In the genomic region with DNA sequence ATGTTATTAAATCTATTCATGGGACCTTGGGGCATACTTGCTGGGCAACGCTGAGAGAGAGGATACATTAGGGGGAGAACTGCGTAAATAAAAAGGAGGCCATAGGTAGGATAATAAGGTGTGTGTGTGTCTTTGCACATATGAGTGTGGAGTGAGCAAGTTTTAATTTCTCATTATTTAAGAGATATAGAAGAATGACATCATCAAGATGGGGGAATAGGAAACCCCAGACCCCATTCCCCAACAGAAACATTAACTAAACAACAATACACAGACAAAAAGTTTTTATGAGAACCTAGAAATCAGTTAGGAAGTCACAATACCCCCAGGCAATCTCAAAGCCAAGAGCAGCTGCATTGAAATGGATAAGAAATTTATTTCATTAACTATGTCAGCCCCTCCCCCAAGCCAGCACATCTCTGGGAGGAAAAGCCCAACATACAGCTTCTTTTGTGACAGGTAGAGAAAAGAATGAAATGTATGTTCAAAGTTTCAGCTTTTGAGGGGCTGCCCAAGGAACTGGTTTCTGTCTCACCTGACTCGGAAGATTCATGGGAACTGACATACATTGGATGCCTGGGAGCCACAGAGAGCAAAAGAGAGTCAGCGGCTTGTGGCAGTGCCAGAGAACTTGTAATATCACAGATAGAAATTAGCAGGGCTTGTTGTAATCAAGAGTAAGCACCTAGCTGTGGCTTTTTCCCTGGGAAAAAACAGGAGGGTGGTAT, we compare ENCODE assay signal across 1 cellular context.
TF ChIP-seq lines count a peak whose summit lies in the region.

No MANE protein-coding gene starts in this region.

TF ChIP-seq in GM23338, 12 proteins besides CTCF, POLR2A, EP300 and RAD21 (continued from another document):
- TF ChIP-seq, protein P1, sequence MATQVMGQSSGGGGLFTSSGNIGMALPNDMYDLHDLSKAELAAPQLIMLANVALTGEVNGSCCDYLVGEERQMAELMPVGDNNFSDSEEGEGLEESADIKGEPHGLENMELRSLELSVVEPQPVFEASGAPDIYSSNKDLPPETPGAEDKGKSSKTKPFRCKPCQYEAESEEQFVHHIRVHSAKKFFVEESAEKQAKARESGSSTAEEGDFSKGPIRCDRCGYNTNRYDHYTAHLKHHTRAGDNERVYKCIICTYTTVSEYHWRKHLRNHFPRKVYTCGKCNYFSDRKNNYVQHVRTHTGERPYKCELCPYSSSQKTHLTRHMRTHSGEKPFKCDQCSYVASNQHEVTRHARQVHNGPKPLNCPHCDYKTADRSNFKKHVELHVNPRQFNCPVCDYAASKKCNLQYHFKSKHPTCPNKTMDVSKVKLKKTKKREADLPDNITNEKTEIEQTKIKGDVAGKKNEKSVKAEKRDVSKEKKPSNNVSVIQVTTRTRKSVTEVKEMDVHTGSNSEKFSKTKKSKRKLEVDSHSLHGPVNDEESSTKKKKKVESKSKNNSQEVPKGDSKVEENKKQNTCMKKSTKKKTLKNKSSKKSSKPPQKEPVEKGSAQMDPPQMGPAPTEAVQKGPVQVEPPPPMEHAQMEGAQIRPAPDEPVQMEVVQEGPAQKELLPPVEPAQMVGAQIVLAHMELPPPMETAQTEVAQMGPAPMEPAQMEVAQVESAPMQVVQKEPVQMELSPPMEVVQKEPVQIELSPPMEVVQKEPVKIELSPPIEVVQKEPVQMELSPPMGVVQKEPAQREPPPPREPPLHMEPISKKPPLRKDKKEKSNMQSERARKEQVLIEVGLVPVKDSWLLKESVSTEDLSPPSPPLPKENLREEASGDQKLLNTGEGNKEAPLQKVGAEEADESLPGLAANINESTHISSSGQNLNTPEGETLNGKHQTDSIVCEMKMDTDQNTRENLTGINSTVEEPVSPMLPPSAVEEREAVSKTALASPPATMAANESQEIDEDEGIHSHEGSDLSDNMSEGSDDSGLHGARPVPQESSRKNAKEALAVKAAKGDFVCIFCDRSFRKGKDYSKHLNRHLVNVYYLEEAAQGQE (IDR thresholded peaks at IDR 0.05; ENCODE audit: unreplicated experiment): no peak
- TF ChIP-seq EZH2phosphoT487 (IDR thresholded peaks at IDR 0.05; ENCODE audit: unreplicated experiment): no peak
